12 cellular contexts compared by ENCODE assay signal in the genomic region with DNA sequence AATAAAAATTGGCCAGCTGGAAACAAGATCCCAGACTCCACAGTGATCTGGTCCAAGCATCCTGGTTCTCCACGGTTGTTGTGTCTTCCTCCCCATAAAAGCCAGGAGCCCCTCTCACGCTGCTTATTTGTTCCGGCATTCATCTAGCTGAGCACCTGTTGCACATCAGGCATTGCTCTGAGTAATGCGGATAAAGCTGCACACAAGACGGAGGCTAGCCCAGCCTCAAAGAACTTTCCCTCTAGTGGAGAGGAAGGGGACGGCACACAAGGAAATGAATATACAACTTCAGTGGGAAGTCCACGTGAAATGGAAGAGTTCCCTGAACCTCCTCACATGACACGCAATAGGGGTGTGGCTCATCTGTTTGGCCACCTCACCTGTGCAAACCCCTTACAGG. TPM values are rescaled to one million over a fixed set of nuclear protein-coding genes. Genes with fewer than 3 reads are reported as not detected.
A peak's percentile ranks its signal among the peaks of the same experiment; 100 is the strongest.
DNase-seq lines count a peak whose midpoint lies in the region; ATAC-seq, FAIRE-seq and TF ChIP-seq lines count a peak whose summit lies in the region.
"Had no signal": no experiment of that assay in that cellular context is flagged by ENCODE, and none has a peak within 500 bp of the region (broad histone marks: within the 10 kb centered on the region; RNA-seq: fewer than 3 reads in every experiment).

No MANE protein-coding gene starts in this region.

- peak; percentile 28; the same call in 2 of the 3 replicates for TF ChIP-seq CTCF in A549 (IDR thresholded peaks at IDR 0.05)
- TF ChIP-seq CTCF in GM12864 (IDR thresholded peaks at IDR 0.05; ENCODE audit: low read depth, low read length, missing control alignments) = peak; percentile 45
- TF ChIP-seq CTCF in RWPE2 (IDR thresholded peaks at IDR 0.05; ENCODE audit: poor library complexity, severe bottlenecking) = peak; percentile 33
- peak; percentile 34 for TF ChIP-seq CTCF in foreskin keratinocyte (conservative IDR thresholded peaks at IDR 0.05)
- no peak for TF ChIP-seq CTCF in GM10266 (IDR thresholded peaks at IDR 0.05; ENCODE audit: control insufficient read depth, insufficient read depth, low read depth, missing control alignments)

- TF ChIP-seq EP300 in A549 (IDR thresholded peaks at IDR 0.05) = no peak

- no peaks in the 10 kb centered on the region for H3K4me1 Mint-ChIP-seq in activated CD4-positive, alpha-beta T cell treated with anti-CD3 and anti-CD28 coated beads for 36 hours
- H3K4me1 Mint-ChIP-seq: activated naive CD8-positive, alpha-beta T cell treated with anti-CD3 and anti-CD28 coated beads, Interleukin-2, amount 50 U/mL, for 24 hours; IgD-negative memory B cell had no signal

- peak; percentile 28 for FAIRE-seq in A549 (lab: Jason Lieb, UNC)
- FAIRE-seq: G401.6 had no signal

- 29% methylated on average over 8 of the region's 8 CpGs for WGBS in A549 (ENCODE audit: missing lambda C conversion rate)

- H3K27me3 ChIP-seq in RWPE2 (ENCODE audit: insufficient read depth, poor library complexity, severe bottlenecking) (no peaks in the 10 kb centered on the region), foreskin keratinocyte (no peaks in the 10 kb centered on the region)

- peak; percentile 81 to 93; a peak in 5 of 6 replicates for ATAC-seq in A549
- 0 out of 3 replicates have a peak, but pooled peaks have one; percentile 31 for ATAC-seq in RWPE2 (ENCODE audit: low read depth)
- ATAC-seq in foreskin keratinocyte = peak; percentile 50
- no peak for ATAC-seq in activated naive CD4-positive, alpha-beta T cell treated with anti-CD3 and anti-CD28 coated beads, Interleukin-2, amount 50 U/mL, for 72 hours
- no peak for ATAC-seq in activated CD4-positive, alpha-beta T cell treated with anti-CD3 and anti-CD28 coated beads for 36 hours
- ATAC-seq: activated naive CD8-positive, alpha-beta T cell treated with anti-CD3 and anti-CD28 coated beads, Interleukin-2, amount 50 U/mL, for 24 hours had no signal

- H3K4me2 ChIP-seq in A549 = no peak overlapping the region

- POLR2A ChIA-PET in A549 (lab: Yijun Ruan, JAX) = no interaction called here
- POLR2A ChIA-PET in activated CD4-positive, alpha-beta T cell treated with anti-CD3 and anti-CD28 coated beads for 36 hours (lab: Charles Lee) = no interaction called here

- peak; percentile 30 to 41; a peak in 3 of 5 replicates for TF ChIP-seq RAD21 in A549 (conservative IDR thresholded peaks at IDR 0.05 in 1 of 2, IDR thresholded peaks at IDR 0.05 in 1 of 2)

- H3K27ac ChIP-seq in A549 (no peak overlapping the region), RWPE2 (ENCODE audit: poor library complexity, severe bottlenecking) (no peak overlapping the region), foreskin keratinocyte (no peak overlapping the region)

- H3K27me3 Mint-ChIP-seq in activated CD4-positive, alpha-beta T cell treated with anti-CD3 and anti-CD28 coated beads for 36 hours = peaks cover 2% of the 10 kb centered on the region
- H3K27me3 Mint-ChIP-seq: IgD-negative memory B cell had no signal

- no peak overlapping the region for H3K4me3 ChIP-seq in A549
- no peak overlapping the region for H3K4me3 ChIP-seq in GM12864 (ENCODE audit: low read depth, low read length)
- H3K4me3 ChIP-seq in RWPE2 (ENCODE audit: severe bottlenecking) = no peak overlapping the region

- H3K9me3 ChIP-seq in A549 (peaks cover 5% of the 10 kb centered on the region; the same call in 1 of the 3 replicates), RWPE2 (ENCODE audit: severe bottlenecking) (no peaks in the 10 kb centered on the region)

- intact Hi-C loops in activated CD4-positive, alpha-beta T cell treated with anti-CD3 and anti-CD28 coated beads for 36 hours (cut with DNase I, micrococcal nuclease) = no loop called here

- H3K9me3 Mint-ChIP-seq in activated naive CD4-positive, alpha-beta T cell treated with anti-CD3 and anti-CD28 coated beads, Interleukin-2, amount 50 U/mL, for 72 hours = no peaks in the 10 kb centered on the region
- H3K9me3 Mint-ChIP-seq in activated CD4-positive, alpha-beta T cell treated with anti-CD3 and anti-CD28 coated beads for 36 hours (ENCODE audit: low read depth) = no peaks in the 10 kb centered on the region
- H3K9me3 Mint-ChIP-seq: activated naive CD8-positive, alpha-beta T cell treated with anti-CD3 and anti-CD28 coated beads, Interleukin-2, amount 50 U/mL, for 24 hours had no signal

- CTCF ChIA-PET in A549 (lab: Yijun Ruan, JAX) = interaction anchor here (0.8 to 8.5 kb wide), 22 partner anchors 10 to 637 kb away, joined by 3 to 76 read pairs (median 5); a partner anchor contains a TSS
- CTCF ChIA-PET in activated CD4-positive, alpha-beta T cell treated with anti-CD3 and anti-CD28 coated beads for 36 hours (lab: Charles Lee) = interaction anchor here (0.7 kb wide), 1 partner anchor 19 kb away, joined by 3 read pairs; no protein-coding TSS in a partner anchor

- no peaks in the 10 kb centered on the region for H3K36me3 Mint-ChIP-seq in activated naive CD4-positive, alpha-beta T cell treated with anti-CD3 and anti-CD28 coated beads, Interleukin-2, amount 50 U/mL, for 72 hours
- no peaks in the 10 kb centered on the region for H3K36me3 Mint-ChIP-seq in activated CD4-positive, alpha-beta T cell treated with anti-CD3 and anti-CD28 coated beads for 36 hours (ENCODE audit: low read depth)

- no peaks in the 10 kb centered on the region; the same call in 2 of the 3 replicates for H3K4me1 ChIP-seq in A549
- no peaks in the 10 kb centered on the region for H3K4me1 ChIP-seq in RWPE2 (ENCODE audit: insufficient read depth, poor library complexity, severe bottlenecking)
- no peaks in the 10 kb centered on the region for H3K4me1 ChIP-seq in foreskin keratinocyte

- no peak overlapping the region for H3K27ac Mint-ChIP-seq in activated naive CD4-positive, alpha-beta T cell treated with anti-CD3 and anti-CD28 coated beads, Interleukin-2, amount 50 U/mL, for 72 hours
- H3K27ac Mint-ChIP-seq in activated CD4-positive, alpha-beta T cell treated with anti-CD3 and anti-CD28 coated beads for 36 hours = no peak overlapping the region
- H3K27ac Mint-ChIP-seq: activated naive CD8-positive, alpha-beta T cell treated with anti-CD3 and anti-CD28 coated beads, Interleukin-2, amount 50 U/mL, for 24 hours; IgD-negative memory B cell had no signal

- DNase-seq in A549 (ENCODE audit: low read depth in 1 of 2, low spot score in 1 of 2) (peak; percentile 55 to 64), GM12864 (ENCODE audit: low read depth) (no peak), RWPE2 (ENCODE audit: low spot score) (no peak), foreskin keratinocyte (no peak), D341Med (ENCODE audit: low spot score) (no peak), GM10266 (ENCODE audit: extremely low spot score) (no peak)
- DNase-seq in activated naive CD4-positive, alpha-beta T cell treated with anti-CD3 and anti-CD28 coated beads, Interleukin-2, amount 50 U/mL, for 72 hours (ENCODE audit: low spot score in 2 of 2) = no peak
- no peak for DNase-seq in activated CD4-positive, alpha-beta T cell treated with anti-CD3 and anti-CD28 coated beads for 36 hours
- DNase-seq: activated naive CD8-positive, alpha-beta T cell treated with anti-CD3 and anti-CD28 coated beads, Interleukin-2, amount 50 U/mL, for 24 hours; stimulated activated CD4-positive, alpha-beta T cell treated with anti-CD3 and anti-CD28 coated beads, Interleukin-12 subunit alpha, Interleukin-12 subunit beta, amount 100 ng/mL, for 4 hours had no signal

- no peaks in the 10 kb centered on the region for H3K36me3 ChIP-seq in RWPE2 (ENCODE audit: low read depth)

- no peak for TF ChIP-seq POLR2A in A549 (IDR thresholded peaks at IDR 0.05; ENCODE audit: low read length)

- no peak overlapping the region for H3K4me3 Mint-ChIP-seq in activated CD4-positive, alpha-beta T cell treated with anti-CD3 and anti-CD28 coated beads for 36 hours
- H3K4me3 Mint-ChIP-seq: activated naive CD8-positive, alpha-beta T cell treated with anti-CD3 and anti-CD28 coated beads, Interleukin-2, amount 50 U/mL, for 24 hours; IgD-negative memory B cell had no signal

TF ChIP-seq in A549, 52 proteins besides CTCF, POLR2A, EP300 and RAD21:
- TF ChIP-seq SMC3 (IDR thresholded peaks at IDR 0.05) = peak; percentile 43; the same call in 2 of the 3 replicates
- TF ChIP-seq, protein P1, sequence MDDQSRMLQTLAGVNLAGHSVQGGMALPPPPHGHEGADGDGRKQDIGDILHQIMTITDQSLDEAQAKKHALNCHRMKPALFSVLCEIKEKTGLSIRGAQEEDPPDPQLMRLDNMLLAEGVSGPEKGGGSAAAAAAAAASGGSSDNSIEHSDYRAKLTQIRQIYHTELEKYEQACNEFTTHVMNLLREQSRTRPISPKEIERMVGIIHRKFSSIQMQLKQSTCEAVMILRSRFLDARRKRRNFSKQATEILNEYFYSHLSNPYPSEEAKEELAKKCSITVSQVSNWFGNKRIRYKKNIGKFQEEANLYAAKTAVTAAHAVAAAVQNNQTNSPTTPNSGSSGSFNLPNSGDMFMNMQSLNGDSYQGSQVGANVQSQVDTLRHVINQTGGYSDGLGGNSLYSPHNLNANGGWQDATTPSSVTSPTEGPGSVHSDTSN (IDR thresholded peaks at IDR 0.05) = no peak

RNA-seq across cellular contexts. Expression of a gene that starts 30.3 kb away (rescaled TPM):
- polyA plus RNA-seq in A549 (2011; rRNA removed) (68.2 and 71.8 TPM in 2 replicates), A549 (2017; fragmentation: RNase III; extraction: RNeasy Plus Mini Kit Qiagen cat#74134 plus additional on column Dnase treatment) (44.3 to 45.5 TPM (median 45.1 TPM) in 3 replicates), foreskin keratinocyte (52.2 and 58.5 TPM in 2 replicates)
- 97.1 and 104 TPM in 2 replicates for polyA plus RNA-seq in A549 (2012; cell fraction: cytosol; rRNA removed)
- polyA plus RNA-seq in A549 (2012; cell fraction: nucleus; rRNA removed) = 59.9 and 65.3 TPM in 2 replicates
- polyA minus RNA-seq in A549 (2011; rRNA and poly(A)+ RNA removed) = 42.8 and 48.1 TPM in 2 replicates
- 41.5 and 47.4 TPM in 2 replicates for total RNA-seq in foreskin keratinocyte
- 10 to 100 TPM; 37.0 to 45.9 TPM for total RNA-seq in activated naive CD4-positive, alpha-beta T cell treated with anti-CD3 and anti-CD28 coated beads, Interleukin-2, amount 50 U/mL, for 72 hours
- total RNA-seq in activated CD4-positive, alpha-beta T cell treated with anti-CD3 and anti-CD28 coated beads for 36 hours = 10 to 100 TPM; 34.4 to 35.5 TPM

RNA-seq across cellular contexts. Expression of a gene that starts 41.7 kb away (rescaled TPM):
- polyA plus RNA-seq in A549 (2011; rRNA removed) = 24.7 and 33.4 TPM in 2 replicates
- polyA plus RNA-seq in A549 (2012; cell fraction: cytosol; rRNA removed) = 31.3 and 34.5 TPM in 2 replicates
- polyA plus RNA-seq in A549 (2012; cell fraction: nucleus; rRNA removed) = 37.6 and 68.6 TPM in 2 replicates
- 13.2 to 16.1 TPM (median 15.6 TPM) in 3 replicates for polyA plus RNA-seq in A549 (2017; fragmentation: RNase III; extraction: RNeasy Plus Mini Kit Qiagen cat#74134 plus additional on column Dnase treatment)
- 69.4 and 96.5 TPM in 2 replicates for polyA minus RNA-seq in A549 (2011; rRNA and poly(A)+ RNA removed)
- 8.5 and 9.5 TPM in 2 replicates for total RNA-seq in foreskin keratinocyte
- 3.1 and 3.5 TPM in 2 replicates for polyA plus RNA-seq in foreskin keratinocyte
- 1 to 10 TPM; 5.6 to 9.2 TPM for total RNA-seq in activated naive CD4-positive, alpha-beta T cell treated with anti-CD3 and anti-CD28 coated beads, Interleukin-2, amount 50 U/mL, for 72 hours
- total RNA-seq in activated CD4-positive, alpha-beta T cell treated with anti-CD3 and anti-CD28 coated beads for 36 hours = 1 to 10 TPM; 6.9 to 8.9 TPM

Comparison
In these comparisons a context has a peak if more than half of its experiments do, and no peak if none do; other contexts are left out.
1. ATAC-seq: peak in A549 (2 of 2), RWPE2 (single experiment) and foreskin keratinocyte (single experiment); none in activated naive CD4-positive, alpha-beta T cell treated with anti-CD3 and anti-CD28 coated beads, Interleukin-2, amount 50 U/mL, for 72 hours (0 of 2) and activated CD4-positive, alpha-beta T cell treated with anti-CD3 and anti-CD28 coated beads for 36 hours (single experiment).
2. DNase-seq: peak in A549 (2 of 2); none in GM12864 (single experiment), RWPE2 (single experiment), foreskin keratinocyte (0 of 2), D341Med (single experiment), activated naive CD4-positive, alpha-beta T cell treated with anti-CD3 and anti-CD28 coated beads, Interleukin-2, amount 50 U/mL, for 72 hours (0 of 2), activated CD4-positive, alpha-beta T cell treated with anti-CD3 and anti-CD28 coated beads for 36 hours (single experiment) and GM10266 (single experiment).